Comparison of ENCODE assay signal across 30 cellular contexts in the genomic region with DNA sequence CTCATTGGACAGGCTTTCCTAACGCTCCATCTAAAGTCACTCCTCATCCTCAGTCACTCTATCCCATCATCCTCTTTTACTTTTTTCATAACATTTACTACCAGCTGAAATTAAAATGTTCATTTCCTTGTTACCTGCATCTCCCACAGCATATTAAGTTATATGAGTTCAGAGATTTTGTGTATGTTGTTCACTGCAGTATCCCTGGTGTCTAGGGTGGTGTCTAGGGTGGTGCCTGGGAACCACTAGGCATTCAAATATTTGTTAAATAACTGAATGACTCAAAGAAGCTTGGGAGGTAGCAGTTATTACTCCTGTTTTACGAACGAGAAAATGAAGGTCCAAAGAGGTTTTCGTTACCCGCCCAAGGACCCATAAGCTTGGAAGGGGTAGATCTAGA. TPM values are rescaled to one million over a fixed set of nuclear protein-coding genes. Genes with fewer than 3 reads are reported as not detected.
DNase-seq lines count a peak whose midpoint lies in the region; ATAC-seq, FAIRE-seq and TF ChIP-seq lines count a peak whose summit lies in the region.
"Had no signal": no experiment of that assay in that cellular context is flagged by ENCODE, and none has a peak within 500 bp of the region (broad histone marks: within the 10 kb centered on the region; RNA-seq: fewer than 3 reads in every experiment).

No MANE protein-coding gene starts in this region.

- H4K20me1 ChIP-seq in keratinocyte (ENCODE audit: control insufficient read depth, extremely low read depth, insufficient read depth, low read length), result no peaks in the 10 kb centered on the region
- no peaks in the 10 kb centered on the region for H4K20me1 ChIP-seq in osteoblast (ENCODE audit: insufficient read depth, low read length)
- H4K20me1 ChIP-seq: BLaER1 had no signal

- intact Hi-C loops in mucosa of descending colon (cut with DNase I, micrococcal nuclease), result loop anchor here in 1 of 2 donors (5.0 kb wide), 1 partner anchor 465 kb away; no protein-coding TSS in a partner anchor

- no peaks in the 10 kb centered on the region for H3K9me3 ChIP-seq in keratinocyte (ENCODE audit: control insufficient read depth, low read depth, low read length)
- no peaks in the 10 kb centered on the region for H3K9me3 ChIP-seq in mucosa of descending colon
- no peaks in the 10 kb centered on the region for H3K9me3 ChIP-seq in osteoblast (ENCODE audit: low read depth, low read length)
- H3K9me3 ChIP-seq: A549, BE2C, BLaER1 had no signal

- no peaks in the 10 kb centered on the region for H3K27me3 Mint-ChIP-seq in stimulated activated naive CD8-positive, alpha-beta T cell treated with anti-CD3 and anti-CD28 coated beads, Interleukin-15, Interleukin-2, amounts not matched to agents 100 ng/mL and 50 ng/mL, for 24 hours
- H3K27me3 Mint-ChIP-seq: CD4-positive, alpha-beta memory T cell; CD4-positive, CD25-positive, alpha-beta regulatory T cell; CD8-positive, alpha-beta memory T cell had no signal

- no peak overlapping the region for H3K4me3 ChIP-seq in keratinocyte (ENCODE audit: control insufficient read depth in 2 of 3, extremely low read depth in 1 of 3, insufficient read depth in 2 of 3, low read depth in 1 of 3, low read length in 3 of 3)
- no peak overlapping the region for H3K4me3 ChIP-seq in mucosa of descending colon
- H3K4me3 ChIP-seq in osteoblast (ENCODE audit: insufficient read depth, low read length), result no peak overlapping the region
- H3K4me3 ChIP-seq: A549, BLaER1 had no signal

- H3K4me1 Mint-ChIP-seq in stimulated activated naive CD8-positive, alpha-beta T cell treated with anti-CD3 and anti-CD28 coated beads, Interleukin-15, Interleukin-2, amounts not matched to agents 100 ng/mL and 50 ng/mL, for 24 hours (ENCODE audit: low read depth), result no peaks in the 10 kb centered on the region

- no peak for TF ChIP-seq CTCF in keratinocyte (optimal IDR thresholded peaks at IDR 0.05 in 1 of 3, IDR thresholded peaks at IDR 0.05 in 1 of 3, conservative IDR thresholded peaks at IDR 0.05 in 1 of 3; ENCODE audit: extremely low read depth in 1 of 3, insufficient read depth in 2 of 3, low read length in 3 of 3)
- no peak for TF ChIP-seq CTCF in mucosa of descending colon (IDR thresholded peaks at IDR 0.05)
- no peak for TF ChIP-seq CTCF in osteoblast (IDR thresholded peaks at IDR 0.05; ENCODE audit: extremely low read depth, low read depth, low read length)
- TF ChIP-seq CTCF in GM10248 (IDR thresholded peaks at IDR 0.05; ENCODE audit: control extremely low read depth, extremely low read depth, low read depth, missing control alignments), result no peak

- H3K4me1 ChIP-seq in keratinocyte (ENCODE audit: control insufficient read depth, extremely low read depth, insufficient read depth, low read length), result no peaks in the 10 kb centered on the region
- peaks cover 6% of the 10 kb centered on the region for H3K4me1 ChIP-seq in mucosa of descending colon (ENCODE audit: low read depth)
- no peaks in the 10 kb centered on the region for H3K4me1 ChIP-seq in osteoblast (ENCODE audit: insufficient read depth, low read length)
- H3K4me1 ChIP-seq: A549, BLaER1 had no signal

- H3K27me3 ChIP-seq in keratinocyte (ENCODE audit: control insufficient read depth, extremely low read depth, insufficient read depth, low read length) (no peaks in the 10 kb centered on the region), osteoblast (ENCODE audit: insufficient read depth, low read length) (no peaks in the 10 kb centered on the region)
- H3K27me3 ChIP-seq: BE2C, BLaER1 had no signal

- POLR2A ChIA-PET in GM10248 (lab: Yijun Ruan, JAX), result no interaction called here

- H3K9me3 Mint-ChIP-seq in stimulated activated naive CD8-positive, alpha-beta T cell treated with anti-CD3 and anti-CD28 coated beads, Interleukin-15, Interleukin-2, amounts not matched to agents 100 ng/mL and 50 ng/mL, for 24 hours, result no peaks in the 10 kb centered on the region
- H3K9me3 Mint-ChIP-seq: CD14-positive monocyte; CD4-positive, alpha-beta memory T cell; CD4-positive, CD25-positive, alpha-beta regulatory T cell; CD8-positive, alpha-beta memory T cell had no signal

- H3K4me2 ChIP-seq in keratinocyte (ENCODE audit: control insufficient read depth, extremely low read depth, insufficient read depth, low read depth, low read length) (no peak overlapping the region), osteoblast (ENCODE audit: insufficient read depth, low read length) (no peak overlapping the region)
- H3K4me2 ChIP-seq: A549, BLaER1 had no signal

- H3K27ac ChIP-seq in keratinocyte (ENCODE audit: control insufficient read depth, insufficient read depth, low read length), result no peak overlapping the region
- no peak overlapping the region for H3K27ac ChIP-seq in osteoblast (ENCODE audit: low read depth, low read length)
- H3K27ac ChIP-seq: 22Rv1, A549, BLaER1 had no signal

- dilution Hi-C loops in keratinocyte (cut with MboI; ENCODE audit: extremely low pct_ligation_motif_present, low sequenced_read_pairs), result no loop called here

- H3K4me3 Mint-ChIP-seq in stimulated activated naive CD8-positive, alpha-beta T cell treated with anti-CD3 and anti-CD28 coated beads, Interleukin-15, Interleukin-2, amounts not matched to agents 100 ng/mL and 50 ng/mL, for 24 hours, result no peak overlapping the region
- H3K4me3 Mint-ChIP-seq: CD14-positive monocyte; CD4-positive, alpha-beta memory T cell; CD4-positive, CD25-positive, alpha-beta regulatory T cell; CD8-positive, alpha-beta memory T cell had no signal

- no peak for DNase-seq in stimulated activated naive CD8-positive, alpha-beta T cell treated with anti-CD3 and anti-CD28 coated beads, Interleukin-15, Interleukin-2, amounts not matched to agents 100 U/mL and 50 U/mL, for 24 hours
- no peak for DNase-seq in keratinocyte (ENCODE audit: low read depth, low spot score)
- peak in 1 of 3 donors; percentile 3 for DNase-seq in mucosa of descending colon
- peak; percentile 3 for DNase-seq in osteoblast (ENCODE audit: insufficient read length, low spot score, missing footprints)
- DNase-seq in GM10248 (ENCODE audit: extremely low spot score), result no peak
- no peak for DNase-seq in KG1 (lab: John Stamatoyannopoulos, UW)
- DNase-seq: BE2C; C1 segment of cervical spinal cord; CD4-positive, alpha-beta memory T cell; CD4-positive, CD25-positive, alpha-beta regulatory T cell; CD8-positive, alpha-beta memory T cell; COR-L47; DMS 273 treated with DMSO at 0.1 percent for 48 hours; DMS153; DMS53; DMS79; DND-41; EL; GDM1 had no signal

- H2AFZ ChIP-seq in keratinocyte (ENCODE audit: control insufficient read depth, low read length), result no peak overlapping the region
- H2AFZ ChIP-seq in osteoblast (ENCODE audit: low read length), result no peak overlapping the region

- no peaks in the 10 kb centered on the region for H3K36me3 Mint-ChIP-seq in stimulated activated naive CD8-positive, alpha-beta T cell treated with anti-CD3 and anti-CD28 coated beads, Interleukin-15, Interleukin-2, amounts not matched to agents 100 ng/mL and 50 ng/mL, for 24 hours (ENCODE audit: low read depth)
- H3K36me3 Mint-ChIP-seq: CD8-positive, alpha-beta memory T cell had no signal

- FAIRE-seq in keratinocyte (lab: Jason Lieb, UNC), result peak; percentile 39
- FAIRE-seq: A549, GM12891, GM19239 had no signal

- H3K9me1 ChIP-seq in keratinocyte (ENCODE audit: control insufficient read depth, extremely low read depth, insufficient read depth, low read length), result no peaks in the 10 kb centered on the region

- H3K27ac Mint-ChIP-seq in stimulated activated naive CD8-positive, alpha-beta T cell treated with anti-CD3 and anti-CD28 coated beads, Interleukin-15, Interleukin-2, amounts not matched to agents 100 ng/mL and 50 ng/mL, for 24 hours, result peak overlapping the region; percentile 15
- H3K27ac Mint-ChIP-seq: CD8-positive, alpha-beta memory T cell had no signal

- H3K9ac ChIP-seq in keratinocyte (ENCODE audit: control insufficient read depth, extremely low read depth, insufficient read depth, low read length), result no peak overlapping the region
- H3K9ac ChIP-seq: BLaER1 had no signal

- CTCF ChIA-PET in GM10248 (lab: Yijun Ruan, JAX), result interaction anchor here (0.9 to 11.4 kb wide), 9 partner anchors 11 to 1193 kb away, joined by 3 to 194 read pairs (median 3); no protein-coding TSS in a partner anchor

- ATAC-seq in stimulated activated naive CD8-positive, alpha-beta T cell treated with anti-CD3 and anti-CD28 coated beads, Interleukin-15, Interleukin-2, amounts not matched to agents 100 U/mL and 50 U/mL, for 24 hours, result no peak
- ATAC-seq in mucosa of descending colon, result peak; percentile 84
- no peak for ATAC-seq in HG03045 (IDR thresholded peaks at IDR 0.05; ENCODE audit: unreplicated experiment)
- ATAC-seq: A549 had no signal

- H3K36me3 ChIP-seq in keratinocyte (ENCODE audit: control insufficient read depth in 2 of 2, extremely low read depth in 1 of 2, insufficient read depth in 2 of 2, low read length in 2 of 2), result no peaks in the 10 kb centered on the region
- no peaks in the 10 kb centered on the region for H3K36me3 ChIP-seq in mucosa of descending colon (ENCODE audit: low read depth)
- H3K36me3 ChIP-seq in osteoblast (ENCODE audit: insufficient read depth, low read length), result no peaks in the 10 kb centered on the region
- H3K36me3 ChIP-seq: BE2C, BLaER1 had no signal

- H3K79me2 ChIP-seq in keratinocyte (ENCODE audit: control insufficient read depth, insufficient read depth, low read length) (no peaks in the 10 kb centered on the region), osteoblast (ENCODE audit: insufficient read depth, low read length) (no peaks in the 10 kb centered on the region)

RNA-seq across cellular contexts. Expression of gene C3orf49, which starts 1.9 kb away (rescaled TPM):
- not detected in 3 replicates for polyA plus RNA-seq in keratinocyte
- not detected for polyA plus RNA-seq in keratinocyte (2011; ENCODE audit: low read depth)
- polyA plus RNA-seq in keratinocyte (2011; cell fraction: cytosol; rRNA removed), result not detected in 2 replicates
- not detected in 2 replicates for polyA plus RNA-seq in keratinocyte (2011; cell fraction: nucleus; rRNA removed)
- polyA plus RNA-seq in keratinocyte (2012; ENCODE audit: low replicate concordance), result not detected in 2 replicates
- not detected in 3 replicates for polyA minus RNA-seq in keratinocyte
- not detected for polyA minus RNA-seq in keratinocyte (2011; cell fraction: cytosol; rRNA and poly(A)+ RNA removed)
- polyA minus RNA-seq in keratinocyte (2011; cell fraction: nucleus; rRNA and poly(A)+ RNA removed), result not detected in 2 replicates
- total RNA-seq in mucosa of descending colon (not detected), osteoblast (not detected in 2 replicates)
- total RNA-seq: A172; CD4-positive, alpha-beta memory T cell; CD4-positive, CD25-positive, alpha-beta regulatory T cell; CD8-positive, alpha-beta memory T cell; Daoy; G401 had no signal
- polyA plus RNA-seq: A549; CD14-positive monocyte; CD4-positive, alpha-beta memory T cell; CD4-positive, CD25-positive, alpha-beta regulatory T cell; CD8-positive, alpha-beta memory T cell had no signal

RNA-seq across cellular contexts. Expression of gene THOC7, which starts 46.4 kb away (rescaled TPM):
- 64.3 to 131 TPM (median 85.5 TPM) in 3 replicates for polyA plus RNA-seq in keratinocyte
- 164 TPM for polyA plus RNA-seq in keratinocyte (2011; ENCODE audit: low read depth)
- polyA plus RNA-seq in keratinocyte (2011; cell fraction: cytosol; rRNA removed), result 82.4 and 168 TPM in 2 replicates
- polyA plus RNA-seq in keratinocyte (2011; cell fraction: nucleus; rRNA removed), result 25.2 and 35.1 TPM in 2 replicates
- 69.9 and 115 TPM in 2 replicates for polyA plus RNA-seq in keratinocyte (2012; ENCODE audit: low replicate concordance)
- 3.8 to 36.5 TPM (median 10.1 TPM) in 3 replicates for polyA minus RNA-seq in keratinocyte
- polyA minus RNA-seq in keratinocyte (2011; cell fraction: cytosol; rRNA and poly(A)+ RNA removed), result 27.4 TPM
- polyA minus RNA-seq in keratinocyte (2011; cell fraction: nucleus; rRNA and poly(A)+ RNA removed), result 3.9 and 7.2 TPM in 2 replicates
- 10 to 100 TPM; 47.9 to 63.7 (median 57.3) TPM for total RNA-seq in mucosa of descending colon
- 34.8 and 42.3 TPM in 2 replicates for total RNA-seq in osteoblast

RNA-seq across cellular contexts. Expression of gene ATXN7, which starts 46.5 kb away (rescaled TPM):
- 8.5 to 12.1 TPM (median 8.8 TPM) in 3 replicates for polyA plus RNA-seq in keratinocyte
- 5.7 TPM for polyA plus RNA-seq in keratinocyte (2011; ENCODE audit: low read depth)
- polyA plus RNA-seq in keratinocyte (2011; cell fraction: cytosol; rRNA removed), result 4.2 and 8.6 TPM in 2 replicates
- 43.4 and 47.9 TPM in 2 replicates for polyA plus RNA-seq in keratinocyte (2011; cell fraction: nucleus; rRNA removed)
- polyA plus RNA-seq in keratinocyte (2012; ENCODE audit: low replicate concordance), result 4.8 and 5.6 TPM in 2 replicates
- polyA minus RNA-seq in keratinocyte, result 49.2 to 86.3 TPM (median 58.0 TPM) in 3 replicates
- polyA minus RNA-seq in keratinocyte (2011; cell fraction: cytosol; rRNA and poly(A)+ RNA removed), result 14.0 TPM
- 54.4 and 101 TPM in 2 replicates for polyA minus RNA-seq in keratinocyte (2011; cell fraction: nucleus; rRNA and poly(A)+ RNA removed)
- 10 to 100 TPM; 41.2 to 57.4 (median 41.5) TPM for total RNA-seq in mucosa of descending colon
- total RNA-seq in osteoblast, result 14.4 and 17.0 TPM in 2 replicates
